9 cellular contexts compared by ENCODE assay signal in the genomic region with DNA sequence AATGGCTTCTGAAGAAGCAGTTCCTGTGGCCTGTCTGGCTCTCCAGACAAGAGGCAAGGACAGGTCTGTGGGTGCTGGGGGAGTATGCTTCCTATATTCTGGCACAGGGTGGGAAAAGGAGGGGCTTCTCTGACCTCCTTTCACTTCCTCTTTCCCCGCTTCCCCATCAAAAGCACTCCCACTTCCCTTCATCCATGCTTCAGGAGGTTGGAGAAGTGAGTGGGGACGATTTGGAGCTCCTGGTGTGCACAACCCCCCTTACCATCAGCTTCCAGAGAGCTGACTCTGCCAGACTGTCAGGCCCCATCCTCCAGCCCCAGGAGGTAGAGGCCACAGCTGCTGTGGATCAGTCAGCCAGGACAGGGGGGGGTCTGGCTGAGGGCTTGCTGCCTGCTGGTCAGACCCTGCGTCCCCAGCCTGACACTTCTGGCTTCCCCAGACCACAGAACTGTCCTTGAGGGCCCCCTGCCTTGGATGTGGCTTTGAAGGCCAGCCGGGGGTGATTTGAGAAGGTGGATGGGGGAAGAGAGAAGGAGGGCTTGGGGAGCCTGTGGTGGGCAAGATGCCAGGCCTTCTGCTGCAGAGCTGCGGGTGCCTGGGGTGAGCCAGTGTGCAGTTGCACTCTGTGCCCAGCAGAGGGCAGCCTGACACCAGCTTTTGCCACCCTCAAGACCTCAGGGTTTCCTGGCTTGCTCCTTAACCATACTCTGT. TPM values are rescaled to one million over a fixed set of nuclear protein-coding genes. Genes with fewer than 3 reads are reported as not detected.
DNase-seq lines count a peak whose midpoint lies in the region; ATAC-seq and TF ChIP-seq lines count a peak whose summit lies in the region.
"Had no signal": no experiment of that assay in that cellular context is flagged by ENCODE, and none has a peak within 500 bp of the region (broad histone marks: within the 10 kb centered on the region; RNA-seq: fewer than 3 reads in every experiment).

No MANE protein-coding gene starts in this region.

- no peaks in the 10 kb centered on the region for H3K9me3 ChIP-seq in lower lobe of right lung

- DNase-seq in COR-L47 (lab: John Stamatoyannopoulos, UW): peak; percentile 79
- peak; percentile 56 for DNase-seq in NCI-H748 (lab: John Stamatoyannopoulos, UW; ENCODE audit: unreplicated experiment)
- peak; percentile 83 for DNase-seq in activated CD4-positive, alpha-beta memory T cell treated with anti-CD3 and anti-CD28 coated beads for 36 hours
- DNase-seq in dermis microvascular lymphatic vessel endothelial cell (ENCODE audit: low read depth in 2 of 2): peak; percentile 49 to 81
- DNase-seq in lower lobe of right lung: peak; percentile 87
- peak; percentile 69 to 70 for DNase-seq in stimulated activated CD4-positive, alpha-beta T cell treated with anti-CD3 and anti-CD28 coated beads, Interleukin-4, amount 100 ng/mL, for 4 hours

- peak; percentile 66 for ATAC-seq in HG03280 (IDR thresholded peaks at IDR 0.05; ENCODE audit: unreplicated experiment)
- peak; percentile 91 to 94 for ATAC-seq in lower lobe of right lung
- no peak for ATAC-seq in GM21515 (IDR thresholded peaks at IDR 0.05; ENCODE audit: unreplicated experiment)

- H3K4me1 ChIP-seq in lower lobe of right lung: peaks cover 26% of the 10 kb centered on the region

- intact Hi-C loops in activated CD4-positive, alpha-beta memory T cell treated with anti-CD3 and anti-CD28 coated beads for 36 hours (cut with micrococcal nuclease): loop anchor here (1.0 to 2.0 kb wide), 2 partner anchors 88 to 306 kb away; no protein-coding TSS in a partner anchor
- intact Hi-C loops in lower lobe of right lung (cut with DNase I): loop anchor here (10.0 kb wide), 1 partner anchor 94 kb away; the partner anchor contains the start of gene GPR3

- H3K36me3 Mint-ChIP-seq in activated CD4-positive, alpha-beta memory T cell treated with anti-CD3 and anti-CD28 coated beads for 36 hours: peaks cover 4% of the 10 kb centered on the region

- H3K27ac Mint-ChIP-seq in activated CD4-positive, alpha-beta memory T cell treated with anti-CD3 and anti-CD28 coated beads for 36 hours: no peak overlapping the region
- H3K27ac Mint-ChIP-seq: T-helper 1 cell treated with Interleukin-12 subunit alpha and Interleukin-12 subunit beta and Interleukin-4 antibody, amounts not matched to agents 30 μg/mL and 1 μg/mL, for 36 hours had no signal

- no peaks in the 10 kb centered on the region for H3K4me1 Mint-ChIP-seq in activated CD4-positive, alpha-beta memory T cell treated with anti-CD3 and anti-CD28 coated beads for 36 hours (ENCODE audit: low read depth)

- no peak overlapping the region for H3K4me3 Mint-ChIP-seq in activated CD4-positive, alpha-beta memory T cell treated with anti-CD3 and anti-CD28 coated beads for 36 hours
- H3K4me3 Mint-ChIP-seq: T-helper 1 cell treated with Interleukin-12 subunit alpha and Interleukin-12 subunit beta and Interleukin-4 antibody, amounts not matched to agents 30 μg/mL and 1 μg/mL, for 36 hours had no signal

- POLR2A ChIA-PET in activated CD4-positive, alpha-beta memory T cell treated with anti-CD3 and anti-CD28 coated beads for 36 hours (lab: Charles Lee): interaction anchor here (1.0 kb wide), 1 partner anchor 95 kb away, joined by 4 read pairs; no protein-coding TSS in a partner anchor

- no peaks in the 10 kb centered on the region for H3K27me3 Mint-ChIP-seq in activated CD4-positive, alpha-beta memory T cell treated with anti-CD3 and anti-CD28 coated beads for 36 hours

- peak overlapping the region; percentile 75 for H3K27ac ChIP-seq in lower lobe of right lung

- peaks cover 82% of the 10 kb centered on the region for H3K36me3 ChIP-seq in lower lobe of right lung

- CTCF ChIA-PET in activated CD4-positive, alpha-beta memory T cell treated with anti-CD3 and anti-CD28 coated beads for 36 hours (lab: Charles Lee): interaction anchor here (0.5 to 12.2 kb wide), 60 partner anchors 8 to 922 kb away, joined by 3 to 257 read pairs (median 4); partner anchors contain the start of genes AHDC1, CD164L2, GPR3 and MAP3K6

- H3K9me3 Mint-ChIP-seq in activated CD4-positive, alpha-beta memory T cell treated with anti-CD3 and anti-CD28 coated beads for 36 hours: no peaks in the 10 kb centered on the region
- H3K9me3 Mint-ChIP-seq: T-helper 1 cell treated with Interleukin-12 subunit alpha and Interleukin-12 subunit beta and Interleukin-4 antibody, amounts not matched to agents 30 μg/mL and 1 μg/mL, for 36 hours had no signal

- peak; percentile 100 for TF ChIP-seq CTCF in lower lobe of right lung (IDR thresholded peaks at IDR 0.05)

- no peaks in the 10 kb centered on the region for H3K27me3 ChIP-seq in lower lobe of right lung (ENCODE audit: low read depth)

- no peak overlapping the region for H3K4me3 ChIP-seq in lower lobe of right lung

RNA-seq across cellular contexts. Expression of gene TMEM222, which starts 21.5 kb away (rescaled TPM):
- total RNA-seq in activated CD4-positive, alpha-beta memory T cell treated with anti-CD3 and anti-CD28 coated beads for 36 hours: 10 to 100 TPM; 22.8 to 24.6 TPM
- total RNA-seq in dermis microvascular lymphatic vessel endothelial cell (20.9 and 38.1 TPM in 2 replicates), lower lobe of right lung (30.2 TPM)

RNA-seq across cellular contexts. Expression of gene SYTL1, which starts 41.3 kb away (rescaled TPM):
- total RNA-seq in activated CD4-positive, alpha-beta memory T cell treated with anti-CD3 and anti-CD28 coated beads for 36 hours: 10 to 100 TPM; 27.3 to 30.4 TPM
- under 0.01 and 0.13 TPM in 2 replicates for total RNA-seq in dermis microvascular lymphatic vessel endothelial cell
- 29.3 TPM for total RNA-seq in lower lobe of right lung

Comparison
In these comparisons a context has a peak if more than half of its experiments do, and no peak if none do; other contexts are left out.
1. RNA of gene SYTL1, which starts 41.3 kb away (total RNA-seq): 27.3 to 30.4 TPM in activated CD4-positive, alpha-beta memory T cell treated with anti-CD3 and anti-CD28 coated beads for 36 hours and 29.3 TPM in lower lobe of right lung (single experiment); under 0.01 to 0.13 TPM in dermis microvascular lymphatic vessel endothelial cell; every median in the first group is over 10 times any median in the second.
2. Peak in every context shown above with its lines, with median percentiles within 50 percentile points of each other: DNase-seq.